In genomic region chr3:127997961-127998360, GRCh38 we compare ENCODE assay signal across 1 cellular context.
TF ChIP-seq lines count a peak whose summit lies in the region.

No MANE protein-coding gene starts in this region.

TF ChIP-seq in HepG2, 621 proteins besides CTCF, POLR2A, EP300 and RAD21 (continued from another document and continues in another):
- peak; percentile 31; the same call in 1 of the 2 replicates for TF ChIP-seq ZBED4 (CRISPR knock-in tag; IDR thresholded peaks at IDR 0.05; ENCODE audit: borderline replicate concordance)
- TF ChIP-seq HNF1B (CRISPR knock-in tag; IDR thresholded peaks at IDR 0.05) = peak; percentile 79
- TF ChIP-seq FOXA1 (IDR thresholded peaks at IDR 0.05) = no peak
- TF ChIP-seq FOXA1 (CRISPR knock-in tag; IDR thresholded peaks at IDR 0.05) = peak; percentile 95
- no peak for TF ChIP-seq DMTF1 (CRISPR knock-in tag; IDR thresholded peaks at IDR 0.05)
- TF ChIP-seq MXD4 (CRISPR knock-in tag; IDR thresholded peaks at IDR 0.05) = peak; percentile 89
- no peak for TF ChIP-seq CSRNP1 (CRISPR knock-in tag; IDR thresholded peaks at IDR 0.05)
- 0 out of 2 replicates have a peak, but pooled peaks have one; percentile 20 for TF ChIP-seq ZNF274 (CRISPR knock-in tag; IDR thresholded peaks at IDR 0.05)
- TF ChIP-seq ASH2L (IDR thresholded peaks at IDR 0.05; ENCODE audit: insufficient read length, low read depth, low read length) = peak; percentile 33
- TF ChIP-seq ZSCAN9 (CRISPR knock-in tag; IDR thresholded peaks at IDR 0.05; ENCODE audit: borderline replicate concordance) = peak; percentile 83; the same call in 1 of the 2 replicates
- peak; percentile 85; the same call in 1 of the 2 replicates for TF ChIP-seq CBX5 (CRISPR knock-in tag; IDR thresholded peaks at IDR 0.05; ENCODE audit: borderline replicate concordance)
- no peak for TF ChIP-seq FOXP1 (IDR thresholded peaks at IDR 0.05)
- TF ChIP-seq FOXP1 (CRISPR knock-in tag; IDR thresholded peaks at IDR 0.05) = peak; percentile 88
- no peak for TF ChIP-seq NBN (conservative IDR thresholded peaks at IDR 0.05)
- peak; percentile 71 for TF ChIP-seq NR2F6 (IDR thresholded peaks at IDR 0.05)
- TF ChIP-seq NR2F6 (CRISPR knock-in tag; IDR thresholded peaks at IDR 0.05) = peak; percentile 88
- no peak for TF ChIP-seq MBNL3 (CRISPR knock-in tag; conservative IDR thresholded peaks at IDR 0.05)
- TF ChIP-seq SOX6 (IDR thresholded peaks at IDR 0.05) = no peak
- peak; percentile 83 for TF ChIP-seq SOX6 (CRISPR knock-in tag; IDR thresholded peaks at IDR 0.05)
- 0 out of 2 replicates have a peak, but pooled peaks have one; percentile 41 for TF ChIP-seq ZNF670 (CRISPR knock-in tag; IDR thresholded peaks at IDR 0.05; ENCODE audit: borderline replicate concordance)
- TF ChIP-seq ZBTB26 (CRISPR knock-in tag; IDR thresholded peaks at IDR 0.05; ENCODE audit: borderline replicate concordance) = peak; percentile 68; the same call in 1 of the 2 replicates
- TF ChIP-seq ZNF207 (IDR thresholded peaks at IDR 0.05; ENCODE audit: borderline replicate concordance) = no peak
- peak; percentile 84 for TF ChIP-seq GATAD2A (CRISPR knock-in tag; IDR thresholded peaks at IDR 0.05)
- TF ChIP-seq AHR (CRISPR knock-in tag; IDR thresholded peaks at IDR 0.05) = 0 out of 2 replicates have a peak, but pooled peaks have one; percentile 41
- TF ChIP-seq HNF1A (IDR thresholded peaks at IDR 0.05; ENCODE audit: low read depth) = no peak
- peak; percentile 51; the same call in 1 of the 2 replicates for TF ChIP-seq HNF1A (CRISPR knock-in tag; IDR thresholded peaks at IDR 0.05; ENCODE audit: borderline replicate concordance)
- TF ChIP-seq ZBTB37 (CRISPR knock-in tag; IDR thresholded peaks at IDR 0.05) = peak; percentile 64; the same call in 1 of the 2 replicates
- no peak for TF ChIP-seq NONO (IDR thresholded peaks at IDR 0.05)
- peak; percentile 73 for TF ChIP-seq NONO (CRISPR knock-in tag; conservative IDR thresholded peaks at IDR 0.05)
- TF ChIP-seq GATAD1 (CRISPR knock-in tag; IDR thresholded peaks at IDR 0.05) = peak; percentile 63; the same call in 1 of the 2 replicates
- TF ChIP-seq FUBP1 (CRISPR knock-in tag; IDR thresholded peaks at IDR 0.05; ENCODE audit: borderline replicate concordance) = no peak
- TF ChIP-seq LCORL (IDR thresholded peaks at IDR 0.05) = no peak
- peak; percentile 88 for TF ChIP-seq LCORL (CRISPR knock-in tag; IDR thresholded peaks at IDR 0.05)
- TF ChIP-seq SIX4 (CRISPR knock-in tag; IDR thresholded peaks at IDR 0.05) = peak; percentile 63; the same call in 1 of the 2 replicates
- peak; percentile 82 for TF ChIP-seq MED1 (CRISPR knock-in tag; IDR thresholded peaks at IDR 0.05)
- peak; percentile 81; the same call in 1 of the 2 replicates for TF ChIP-seq FOXK1 (CRISPR knock-in tag; IDR thresholded peaks at IDR 0.05; ENCODE audit: borderline replicate concordance, low read depth)
- peak; percentile 82 for TF ChIP-seq ELF3 (CRISPR knock-in tag; IDR thresholded peaks at IDR 0.05)
- TF ChIP-seq PITX1 (CRISPR knock-in tag; IDR thresholded peaks at IDR 0.05) = peak; percentile 66; the same call in 1 of the 2 replicates
- TF ChIP-seq ZNF235 (CRISPR knock-in tag; IDR thresholded peaks at IDR 0.05; ENCODE audit: borderline replicate concordance) = no peak; the same call in 1 of the 2 replicates
- TF ChIP-seq HDAC2 (CRISPR knock-in tag; IDR thresholded peaks at IDR 0.05) = peak; percentile 90; the same call in 1 of the 2 replicates
